Comparison of ENCODE assay signal across 26 cellular contexts in the genomic region with DNA sequence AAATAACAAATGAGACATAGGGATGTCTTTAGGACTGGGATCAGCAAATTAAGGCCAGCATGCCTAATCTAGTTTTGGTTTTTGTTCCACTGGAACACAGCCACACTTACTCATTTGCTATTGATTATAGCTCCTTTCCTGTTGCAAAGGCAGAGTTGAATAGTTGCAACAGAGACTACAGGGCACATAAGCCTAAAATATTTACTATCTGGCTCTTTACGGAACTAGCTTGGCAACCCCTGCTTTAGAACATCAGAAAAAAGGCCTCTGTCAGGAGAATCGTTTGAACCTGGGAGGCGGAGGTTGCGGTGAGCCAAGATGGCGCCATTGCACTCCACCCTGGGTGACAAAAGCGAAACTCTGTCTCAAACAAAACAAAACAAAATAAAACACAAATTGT.
"Had no signal": no experiment of that assay in that cellular context is flagged by ENCODE, and none has a peak within 500 bp of the region (broad histone marks: within the 10 kb centered on the region; RNA-seq: fewer than 3 reads in every experiment).

No MANE protein-coding gene starts in this region.

- ATAC-seq: stimulated activated effector memory CD8-positive, alpha-beta T cell treated with anti-CD3 and anti-CD28 coated beads, Interleukin-12 subunit alpha, Interleukin-12 subunit beta, amount 100 ng/mL, for 72 hours; stimulated activated memory B cell treated with anti-CD40 and anti-IgM and Interleukin-4, amounts not matched to agents 10 μg/mL and 1 μg/mL and 100 μg/mL, for 72 hours; stimulated activated naive B cell treated with anti-CD40 and anti-IgM and Interleukin-4, amounts not matched to agents 10 μg/mL and 1 μg/mL and 100 μg/mL, for 72 hours; stimulated activated naive CD8-positive, alpha-beta T cell treated with anti-CD3 and anti-CD28 coated beads, Interleukin-15, amount 100 ng/mL, for 72 hours; stimulated activated naive CD8-positive, alpha-beta T cell treated with anti-CD3 and anti-CD28 coated beads, Interleukin-15, Interleukin-2, amounts not matched to agents 100 U/mL and 50 U/mL, for 24 hours; upper lobe of right lung had no signal

- FAIRE-seq: urothelium cell line had no signal

- H3K4me1 ChIP-seq: stomach, testis, thyroid gland, tibial artery, tibial nerve, upper lobe of left lung, upper lobe of right lung, uterus, vagina had no signal

- H3K36me3 ChIP-seq: stomach, thoracic aorta, thyroid gland, tibial artery, tibial nerve, transverse colon, upper lobe of left lung, upper lobe of right lung, uterus, vagina had no signal

- H3K9me3 ChIP-seq: stomach, testis, thoracic aorta, thyroid gland, tibial artery, tibial nerve, transverse colon, upper lobe of left lung, upper lobe of right lung, uterus, vagina had no signal

- H3K4me3 ChIP-seq: stomach, testis, thoracic aorta, thyroid gland, tibial artery, tibial nerve, transverse colon, upper lobe of left lung, upper lobe of right lung, uterus, vagina had no signal

- H3K27me3 ChIP-seq: stomach, testis, thyroid gland, tibial artery, tibial nerve, transverse colon, upper lobe of left lung, upper lobe of right lung, uterus, vagina had no signal

- DNase-seq: stimulated activated CD4-positive, alpha-beta T cell treated with anti-CD3 and anti-CD28 coated beads, Interleukin-2, amount 100 ng/mL, for 48 hours; stimulated activated CD4-positive, alpha-beta T cell treated with anti-CD3 and anti-CD28 coated beads, Interleukin-4, amount 100 ng/mL, for 1 hour; stimulated activated CD4-positive, alpha-beta T cell treated with anti-CD3 and anti-CD28 coated beads, Interleukin-4, amount 100 ng/mL, for 24 hours; stimulated activated CD4-positive, alpha-beta T cell treated with anti-CD3 and anti-CD28 coated beads, Interleukin-4, amount 100 ng/mL, for 4 hours; stimulated activated CD8-positive, alpha-beta memory T cell treated with anti-CD3 and anti-CD28 coated beads, Interleukin-4, amount 100 ng/mL, for 48 hours; stimulated activated naive B cell treated with anti-CD40 and anti-IgM and Interleukin-4, amounts not matched to agents 10 μg/mL and 1 μg/mL and 100 μg/mL, for 72 hours; stimulated activated naive CD4-positive, alpha-beta T cell; stimulated activated naive CD4-positive, alpha-beta T cell treated with Interleukin-2 at 50 U/mL for 16 hours; stimulated activated naive CD8-positive, alpha-beta T cell treated with anti-CD3 and anti-CD28 coated beads, Interleukin-15, amount 100 ng/mL, for 72 hours; stimulated activated naive CD8-positive, alpha-beta T cell treated with anti-CD3 and anti-CD28 coated beads, Interleukin-15, Interleukin-2, amounts not matched to agents 100 U/mL and 50 U/mL, for 24 hours; stomach; substantia nigra; testis; thyroid gland; tibial artery; transverse colon; trophoblast cell; upper lobe of left lung; upper lobe of right lung; uterus had no signal

- H3K27ac ChIP-seq: stomach, testis, thoracic aorta, thyroid gland, tibial artery, tibial nerve, transverse colon, upper lobe of left lung, upper lobe of right lung, uterus, vagina had no signal
